36 cellular contexts compared by ENCODE assay signal in genomic region chr2:146621656-146622055, GRCh38.
"Had no signal": no experiment of that assay in that cellular context is flagged by ENCODE, and none has a peak within 500 bp of the region (broad histone marks: within the 10 kb centered on the region; RNA-seq: fewer than 3 reads in every experiment).

No MANE protein-coding gene starts in this region.

- H3K9me3 ChIP-seq: ascending aorta, body of pancreas, breast epithelium had no signal

- ATAC-seq: activated CD8-positive, alpha-beta memory T cell treated with anti-CD3 and anti-CD28 coated beads, Interleukin-2, amount 10 ng/mL, durations not matched to agents 7 days and 5 days; activated CD8-positive, alpha-beta T cell treated with anti-CD3 and anti-CD28 coated beads, Interleukin-2, amount 10 ng/mL, durations not matched to agents 7 days and 5 days; activated naive CD8-positive, alpha-beta T cell treated with anti-CD3 and anti-CD28 coated beads, Interleukin-2, amount 50 U/mL, for 24 hours; body of pancreas had no signal

- H3K9me3 Mint-ChIP-seq: activated B cell treated with CpG ODN at 0.5 μM for 24 hours; activated CD4-positive, alpha-beta memory T cell treated with anti-CD3 and anti-CD28 coated beads, Interleukin-2, amount 10 ng/mL, durations not matched to agents 7 days and 5 days; activated naive CD4-positive, alpha-beta T cell treated with anti-CD3 and anti-CD28 coated beads, Interleukin-2, amount 50 U/mL, for 24 hours; activated T-cell treated with anti-CD3 and anti-CD28 coated beads, Interleukin-2, amount 50 U/mL, for 24 hours had no signal

- H3K36me3 ChIP-seq: ascending aorta, brain microvascular endothelial cell, breast epithelium had no signal

- H3K27ac Mint-ChIP-seq: activated B cell treated with CpG ODN at 0.5 μM for 24 hours; activated CD4-positive, alpha-beta memory T cell treated with anti-CD3 and anti-CD28 coated beads, Interleukin-2, amount 10 ng/mL, durations not matched to agents 7 days and 5 days; activated CD4-positive, alpha-beta T cell treated with anti-CD3 and anti-CD28 coated beads, Interleukin-2, amount 10 ng/mL, durations not matched to agents 24 days and 14 days; activated CD8-positive, alpha-beta memory T cell treated with anti-CD3 and anti-CD28 coated beads, Interleukin-2, amount 10 ng/mL, durations not matched to agents 7 days and 5 days; activated CD8-positive, alpha-beta T cell treated with anti-CD3 and anti-CD28 coated beads, Interleukin-2, amount 10 ng/mL, durations not matched to agents 7 days and 5 days; activated naive CD4-positive, alpha-beta T cell treated with anti-CD3 and anti-CD28 coated beads, Interleukin-2, amount 10 ng/mL, durations not matched to agents 7 days and 5 days; activated naive CD4-positive, alpha-beta T cell treated with anti-CD3 and anti-CD28 coated beads, Interleukin-2, amount 50 U/mL, for 24 hours; activated naive CD8-positive, alpha-beta T cell; activated naive CD8-positive, alpha-beta T cell treated with anti-CD3 and anti-CD28 coated beads, Interleukin-2, amount 10 ng/mL, durations not matched to agents 7 days and 5 days; activated naive CD8-positive, alpha-beta T cell treated with anti-CD3 and anti-CD28 coated beads, Interleukin-2, amount 50 U/mL, for 24 hours; activated T-cell treated with anti-CD3 and anti-CD28 coated beads, Interleukin-2, amount 50 U/mL, for 24 hours; activated T-helper 2 cell treated with anti-CD3 and anti-CD28 coated beads, Interferon-gamma antibody, Interleukin-2, Interleukin-4, amounts not matched to agents 10 μg/mL and 5 μg/mL and 100 μg/mL, durations not matched to agents 14 hours and 24 hours and 36 hours; T-helper 1 cell treated with Interleukin-12 subunit alpha and Interleukin-12 subunit beta and Interleukin-4 antibody, amounts not matched to agents 30 μg/mL and 1 μg/mL, for 36 hours; T-helper 2 cell treated with Interferon-gamma antibody and Interleukin-4, amounts not matched to agents 5 μg/mL and 100 μg/mL, for 36 hours had no signal

- H3K27me3 Mint-ChIP-seq: activated B cell treated with CpG ODN at 0.5 μM for 24 hours; activated CD4-positive, alpha-beta memory T cell treated with anti-CD3 and anti-CD28 coated beads, Interleukin-2, amount 10 ng/mL, durations not matched to agents 7 days and 5 days; activated CD4-positive, alpha-beta T cell treated with anti-CD3 and anti-CD28 coated beads, Interleukin-2, amount 10 ng/mL, durations not matched to agents 24 days and 14 days; activated CD8-positive, alpha-beta memory T cell treated with anti-CD3 and anti-CD28 coated beads, Interleukin-2, amount 10 ng/mL, durations not matched to agents 7 days and 5 days; activated naive CD4-positive, alpha-beta T cell treated with anti-CD3 and anti-CD28 coated beads, Interleukin-2, amount 10 ng/mL, durations not matched to agents 7 days and 5 days; activated naive CD4-positive, alpha-beta T cell treated with anti-CD3 and anti-CD28 coated beads, Interleukin-2, amount 50 U/mL, for 24 hours; activated naive CD8-positive, alpha-beta T cell; activated naive CD8-positive, alpha-beta T cell treated with anti-CD3 and anti-CD28 coated beads, Interleukin-2, amount 10 ng/mL, durations not matched to agents 7 days and 5 days; activated naive CD8-positive, alpha-beta T cell treated with anti-CD3 and anti-CD28 coated beads, Interleukin-2, amount 50 U/mL, for 24 hours; activated T-cell treated with anti-CD3 and anti-CD28 coated beads, Interleukin-2, amount 50 U/mL, for 24 hours had no signal

- H3K4me1 Mint-ChIP-seq: activated B cell treated with CpG ODN at 0.5 μM for 24 hours; activated CD4-positive, alpha-beta memory T cell treated with anti-CD3 and anti-CD28 coated beads, Interleukin-2, amount 10 ng/mL, durations not matched to agents 7 days and 5 days; activated CD4-positive, alpha-beta T cell treated with anti-CD3 and anti-CD28 coated beads, Interleukin-2, amount 10 ng/mL, durations not matched to agents 24 days and 14 days; activated CD8-positive, alpha-beta memory T cell treated with anti-CD3 and anti-CD28 coated beads, Interleukin-2, amount 10 ng/mL, durations not matched to agents 7 days and 5 days; activated naive CD4-positive, alpha-beta T cell treated with anti-CD3 and anti-CD28 coated beads, Interleukin-2, amount 10 ng/mL, durations not matched to agents 7 days and 5 days; activated naive CD4-positive, alpha-beta T cell treated with anti-CD3 and anti-CD28 coated beads, Interleukin-2, amount 50 U/mL, for 24 hours; activated naive CD8-positive, alpha-beta T cell treated with anti-CD3 and anti-CD28 coated beads, Interleukin-2, amount 10 ng/mL, durations not matched to agents 7 days and 5 days; activated naive CD8-positive, alpha-beta T cell treated with anti-CD3 and anti-CD28 coated beads, Interleukin-2, amount 50 U/mL, for 24 hours had no signal

- H3K4me1 ChIP-seq: ascending aorta, body of pancreas, breast epithelium had no signal

- H3K36me3 Mint-ChIP-seq: activated CD8-positive, alpha-beta memory T cell treated with anti-CD3 and anti-CD28 coated beads, Interleukin-2, amount 10 ng/mL, durations not matched to agents 7 days and 5 days; activated naive CD4-positive, alpha-beta T cell treated with anti-CD3 and anti-CD28 coated beads, Interleukin-2, amount 10 ng/mL, durations not matched to agents 7 days and 5 days; activated naive CD4-positive, alpha-beta T cell treated with anti-CD3 and anti-CD28 coated beads, Interleukin-2, amount 50 U/mL, for 24 hours; activated naive CD8-positive, alpha-beta T cell; activated naive CD8-positive, alpha-beta T cell treated with anti-CD3 and anti-CD28 coated beads, Interleukin-2, amount 10 ng/mL, durations not matched to agents 7 days and 5 days had no signal

- H3K27ac ChIP-seq: ascending aorta, body of pancreas, brain microvascular endothelial cell, breast epithelium, VCaP had no signal

- H3K4me3 Mint-ChIP-seq: activated B cell treated with CpG ODN at 0.5 μM for 24 hours; activated CD4-positive, alpha-beta memory T cell treated with anti-CD3 and anti-CD28 coated beads, Interleukin-2, amount 10 ng/mL, durations not matched to agents 7 days and 5 days; activated CD4-positive, alpha-beta T cell treated with anti-CD3 and anti-CD28 coated beads, Interleukin-2, amount 10 ng/mL, durations not matched to agents 24 days and 14 days; activated CD8-positive, alpha-beta memory T cell treated with anti-CD3 and anti-CD28 coated beads, Interleukin-2, amount 10 ng/mL, durations not matched to agents 7 days and 5 days; activated CD8-positive, alpha-beta T cell treated with anti-CD3 and anti-CD28 coated beads, Interleukin-2, amount 10 ng/mL, durations not matched to agents 7 days and 5 days; activated naive CD4-positive, alpha-beta T cell treated with anti-CD3 and anti-CD28 coated beads, Interleukin-2, amount 10 ng/mL, durations not matched to agents 7 days and 5 days; activated naive CD4-positive, alpha-beta T cell treated with anti-CD3 and anti-CD28 coated beads, Interleukin-2, amount 50 U/mL, for 24 hours; activated naive CD8-positive, alpha-beta T cell; activated naive CD8-positive, alpha-beta T cell treated with anti-CD3 and anti-CD28 coated beads, Interleukin-2, amount 10 ng/mL, durations not matched to agents 7 days and 5 days; activated naive CD8-positive, alpha-beta T cell treated with anti-CD3 and anti-CD28 coated beads, Interleukin-2, amount 50 U/mL, for 24 hours; activated T-cell treated with anti-CD3 and anti-CD28 coated beads, Interleukin-2, amount 50 U/mL, for 24 hours; T-helper 1 cell treated with Interleukin-12 subunit alpha and Interleukin-12 subunit beta and Interleukin-4 antibody, amounts not matched to agents 30 μg/mL and 1 μg/mL, for 36 hours; T-helper 2 cell treated with Interferon-gamma antibody and Interleukin-4, amounts not matched to agents 5 μg/mL and 100 μg/mL, for 36 hours had no signal

- FAIRE-seq: TTC549 had no signal

- H3K4me3 ChIP-seq: ascending aorta, body of pancreas, breast epithelium had no signal

- DNase-seq: activated B cell treated with CpG ODN at 0.5 μM for 24 hours; activated CD4-positive, alpha-beta memory T cell treated with anti-CD3 and anti-CD28 coated beads, Interleukin-2, amount 10 ng/mL, durations not matched to agents 7 days and 5 days; activated CD4-positive, alpha-beta T cell treated with anti-CD3 and anti-CD28 coated beads for 4 hours; activated CD4-positive, alpha-beta T cell treated with anti-CD3 and anti-CD28 coated beads, Interleukin-2, amount 10 ng/mL, durations not matched to agents 24 days and 14 days; activated CD4-positive, alpha-beta T cell treated with anti-CD3 and anti-CD28 coated beads, Interleukin-2, amount 50 U/mL, for 1 hour; activated CD4-positive, alpha-beta T cell treated with anti-CD3 and anti-CD28 coated beads, Interleukin-2, amount 50 U/mL, for 4 hours; activated CD4-positive, CD25-positive, alpha-beta regulatory T cell treated with anti-CD3 and anti-CD28 coated beads, Interleukin-2, amount 50 U/mL, for 72 hours; activated CD8-positive, alpha-beta memory T cell treated with anti-CD3 and anti-CD28 coated beads for 24 hours; activated CD8-positive, alpha-beta memory T cell treated with anti-CD3 and anti-CD28 coated beads, Interleukin-2, amount 10 ng/mL, durations not matched to agents 7 days and 5 days; activated CD8-positive, alpha-beta memory T cell treated with anti-CD3 and anti-CD28 coated beads, Interleukin-2, amount 50 U/mL, for 48 hours; activated CD8-positive, alpha-beta T cell treated with anti-CD3 and anti-CD28 coated beads, Interleukin-2, amount 10 ng/mL, durations not matched to agents 7 days and 5 days; activated effector memory CD4-positive, alpha-beta T cell treated with Interleukin-2 at 50 U/mL for 16 hours; activated gamma-delta T cell; activated naive CD4-positive, alpha-beta T cell treated with anti-CD3 and anti-CD28 coated beads, Interleukin-2, amount 10 ng/mL, durations not matched to agents 7 days and 5 days; activated naive CD4-positive, alpha-beta T cell treated with Interleukin-2 at 50 U/mL for 16 hours; activated naive CD8-positive, alpha-beta T cell treated with anti-CD3 and anti-CD28 coated beads, Interleukin-2, amount 10 ng/mL, durations not matched to agents 7 days and 5 days; activated naive CD8-positive, alpha-beta T cell treated with anti-CD3 and anti-CD28 coated beads, Interleukin-2, amount 50 U/mL, for 24 hours; activated T-cell treated with anti-CD3 and anti-CD28 coated beads, Interleukin-2, amount 50 U/mL, for 24 hours; activated T-cell treated with anti-CD3 and anti-CD28 coated beads, Interleukin-2, amount 50 U/mL, for 48 hours; amygdala; anterior cingulate cortex; body of pancreas; brain microvascular endothelial cell; central memory CD4-positive, alpha-beta T cell; T-helper 1 cell; T-helper 2 cell; T-helper 9 cell had no signal

- H3K27me3 ChIP-seq: ascending aorta, body of pancreas, brain microvascular endothelial cell, breast epithelium had no signal
